15 cellular contexts compared by ENCODE assay signal in genomic region chr5:122368845-122369244, GRCh38.
"Had no signal": no experiment of that assay in that cellular context is flagged by ENCODE, and none has a peak within 500 bp of the region (broad histone marks: within the 10 kb centered on the region; RNA-seq: fewer than 3 reads in every experiment).

No MANE protein-coding gene starts in this region.

- H3K36me3 ChIP-seq: esophagus squamous epithelium, neural progenitor cell, pancreas, tibial artery, upper lobe of right lung had no signal

- H3K27ac ChIP-seq: esophagus squamous epithelium, neural progenitor cell, pancreas, upper lobe of right lung had no signal

- H3K4me3 ChIP-seq: esophagus squamous epithelium, mucosa of descending colon, neural progenitor cell, pancreas, upper lobe of right lung had no signal

- H3K9me3 ChIP-seq: esophagus squamous epithelium, mucosa of descending colon, pancreas, tibial artery, upper lobe of right lung had no signal

- ATAC-seq: effector memory CD8-positive, alpha-beta T cell; mucosa of descending colon; naive thymus-derived CD8-positive, alpha-beta T cell; pancreas; stimulated activated effector memory CD8-positive, alpha-beta T cell treated with anti-CD3 and anti-CD28 coated beads, Interleukin-12 subunit alpha, Interleukin-12 subunit beta, amount 100 ng/mL, for 72 hours; upper lobe of right lung had no signal

- H3K4me1 ChIP-seq: neural progenitor cell, pancreas, upper lobe of right lung had no signal

- H3K9ac ChIP-seq: neural progenitor cell had no signal

- DNase-seq: cerebellar nuclear complex; effector memory CD8-positive, alpha-beta T cell; esophagus squamous epithelium; kidney glomerular epithelial cell; mammary epithelial cell; mucosa of descending colon; naive thymus-derived CD8-positive, alpha-beta T cell; nucleus accumbens; pancreas; stimulated activated CD4-positive, alpha-beta T cell treated with anti-CD3 and anti-CD28 coated beads, Interleukin-4, amount 100 ng/mL, for 1 hour; stimulated activated CD8-positive, alpha-beta memory T cell treated with anti-CD3 and anti-CD28 coated beads, Interleukin-4, amount 100 ng/mL, for 48 hours; tibial artery; upper lobe of right lung had no signal

- H3K27me3 ChIP-seq: esophagus squamous epithelium, neural progenitor cell, pancreas, tibial artery, upper lobe of right lung had no signal
